Comparison of ENCODE assay signal across 18 cellular contexts in genomic region chr17:65297384-65297783, GRCh38.
DNase-seq lines count a peak whose midpoint lies in the region; ATAC-seq, FAIRE-seq and TF ChIP-seq lines count a peak whose summit lies in the region.
"Had no signal": no experiment of that assay in that cellular context is flagged by ENCODE, and none has a peak within 500 bp of the region (broad histone marks: within the 10 kb centered on the region; RNA-seq: fewer than 3 reads in every experiment).

No MANE protein-coding gene starts in this region.

- H3K9me1 ChIP-seq in K562 (ENCODE audit: control insufficient read depth, insufficient read depth, low read length) = no peaks in the 10 kb centered on the region

- no peak for TF ChIP-seq CTCF in HEK293 (tag by site-specific recombination; IDR thresholded peaks at IDR 0.05)
- TF ChIP-seq CTCF in K562 (IDR thresholded peaks at IDR 0.05 in 2 of 3, conservative IDR thresholded peaks at IDR 0.05 in 1 of 3; ENCODE audit: insufficient read depth in 2 of 3, low read depth in 1 of 3, low read length in 3 of 3) = no peak
- no peak for TF ChIP-seq CTCF in foreskin keratinocyte (conservative IDR thresholded peaks at IDR 0.05)
- no peak for TF ChIP-seq CTCF in GM10248 (IDR thresholded peaks at IDR 0.05; ENCODE audit: control extremely low read depth, extremely low read depth, low read depth, missing control alignments)

- BruUV-seq in K562 (replicated peaks; lab: Mats Ljungman, UMichigan) = no TSS peak

- H3K4me3 ChIP-seq in HEK293 (ENCODE audit: low read depth, low read length) = no peak overlapping the region
- H3K4me3 ChIP-seq in K562 = no peak overlapping the region
- H3K4me3 ChIP-seq: cardiac muscle cell, left ventricle myocardium inferior, ovary had no signal

- H3K9ac ChIP-seq in K562 (ENCODE audit: insufficient read depth in 1 of 2, low read depth in 2 of 2, low read length in 2 of 2) = no peak overlapping the region

- ATAC-seq in K562 = no peak
- no peak for ATAC-seq in foreskin keratinocyte
- no peak for ATAC-seq in GM21786 (IDR thresholded peaks at IDR 0.05; ENCODE audit: unreplicated experiment)
- no peak for ATAC-seq in HG02678 (IDR thresholded peaks at IDR 0.05; ENCODE audit: unreplicated experiment)
- ATAC-seq: activated naive CD4-positive, alpha-beta T cell treated with anti-CD3 and anti-CD28 coated beads, Interleukin-2, amount 50 U/mL, for 72 hours had no signal

- no peaks in the 10 kb centered on the region for H3K79me2 ChIP-seq in K562 (ENCODE audit: control insufficient read depth, insufficient read depth, low read length)

- H3K9me3 ChIP-seq in HEK293 (ENCODE audit: control insufficient read depth, insufficient read depth, low read depth, low read length) (no peaks in the 10 kb centered on the region), K562 (replicated peaks; ENCODE audit: control insufficient read depth, insufficient read depth, low read depth, low read length) (no peaks in the 10 kb centered on the region)
- H3K9me3 ChIP-seq: ovary had no signal

- H3K36me3 ChIP-seq in HEK293 (ENCODE audit: control insufficient read depth in 2 of 2, insufficient read depth in 1 of 2, low read length in 2 of 2) (no peaks in the 10 kb centered on the region), K562 (ENCODE audit: control insufficient read depth, insufficient read depth, low read length) (no peaks in the 10 kb centered on the region)
- H3K36me3 ChIP-seq: cardiac muscle cell, left ventricle myocardium inferior, ovary had no signal

- intact Hi-C loops in K562 (cut with micrococcal nuclease) = no loop called here

- no peak for TF ChIP-seq EP300 in K562 (IDR thresholded peaks at IDR 0.05; ENCODE audit: low read length)

- no peak for FAIRE-seq in K562 (lab: Jason Lieb, UNC)
- FAIRE-seq: frontal cortex had no signal

- peak; percentile 85 for DNase-seq in AG08395 (ENCODE audit: low spot score)
- no peak for DNase-seq in K562 (ENCODE audit: extremely low read depth in 1 of 4, low spot score in 3 of 4)
- peak; percentile 8 to 17 for DNase-seq in foreskin keratinocyte
- no peak for DNase-seq in GM10248 (ENCODE audit: extremely low spot score)
- DNase-seq in DMS79 treated with DMSO at 0.1 percent for 48 hours (lab: John Stamatoyannopoulos, UW) = no peak
- DNase-seq: activated T-cell treated with anti-CD3 and anti-CD28 coated beads, Interleukin-2, amount 50 U/mL, for 1 hour; left ventricle myocardium inferior; NCI-H1105; NK-92 treated with Interleukin-12 subunit alpha and Interleukin-12 subunit beta, amount 100 ng/mL, for 24 hours; ovary; RPMI8226; stimulated activated CD4-positive, alpha-beta T cell treated with anti-CD3 and anti-CD28 coated beads, Interleukin-4, amount 100 ng/mL, for 24 hours had no signal

- in situ Hi-C loops in K562 (cut with MboI) = no loop called here

- no peak for TF ChIP-seq POLR2A in K562 (conservative IDR thresholded peaks at IDR 0.05)

- CTCF ChIA-PET in HEK293 (lab: Yijun Ruan, JAX) = interaction anchor here (0.9 to 2.3 kb wide), 3 partner anchors 461 to 869 kb away, joined by 3 to 6 read pairs (median 4); no protein-coding TSS in a partner anchor
- CTCF ChIA-PET in K562 (lab: Yijun Ruan, JAX; ENCODE audit: low intra/inter-chr PET ratio) = interaction anchor here (1.2 kb wide), 1 partner anchor 869 kb away, joined by 3 read pairs; no protein-coding TSS in a partner anchor
- CTCF ChIA-PET in GM10248 (lab: Yijun Ruan, JAX) = interaction anchor here (1.6 kb wide), 1 partner anchor 9 kb away, joined by 5 read pairs; no protein-coding TSS in a partner anchor

- POLR2A ChIA-PET in HEK293 (lab: Yijun Ruan, JAX) (no interaction called here), K562 (lab: Yijun Ruan, JAX) (no interaction called here), GM10248 (lab: Yijun Ruan, JAX) (no interaction called here)

- no peak for TF ChIP-seq RAD21 in K562 (CRISPR knock-in tag; conservative IDR thresholded peaks at IDR 0.05 in 1 of 2, IDR thresholded peaks at IDR 0.05 in 1 of 2)

- WGBS in K562 (ENCODE audit: insufficient coverage, low coverage, missing lambda C conversion rate) = 5% methylated on average over 2 of the region's 2 CpGs

- H3K27ac ChIP-seq in HEK293 (ENCODE audit: extremely low read depth, low read depth, low read length) (no peak overlapping the region), K562 (ENCODE audit: extremely low read depth, low read depth, low read length) (no peak overlapping the region), foreskin keratinocyte (no peak overlapping the region)
- H3K27ac ChIP-seq: cardiac muscle cell, left ventricle myocardium inferior, ovary had no signal

- no peak overlapping the region for H2AFZ ChIP-seq in K562 (ENCODE audit: low read depth, low read length)

- H4K20me1 ChIP-seq in K562 (replicated peaks; ENCODE audit: control insufficient read depth, insufficient read depth, low read length) = 0 out of 2 replicates have a peak, but pooled peaks cover 5% of the 10 kb centered on the region

- peaks cover 2 to 20% of the 10 kb centered on the region in 2 experiments; a peak in 2 of 5 replicates for H3K27me3 ChIP-seq in K562 (ENCODE audit: control insufficient read depth in 2 of 2, insufficient read depth in 2 of 2, low read length in 2 of 2)
- H3K27me3 ChIP-seq in foreskin keratinocyte = no peaks in the 10 kb centered on the region
- H3K27me3 ChIP-seq: cardiac muscle cell, ovary had no signal

- H3K4me1 ChIP-seq in HEK293 (ENCODE audit: control insufficient read depth, insufficient read depth, low read length) = no peaks in the 10 kb centered on the region
- no peaks in the 10 kb centered on the region; a peak in 1 of 5 replicates for H3K4me1 ChIP-seq in K562 (replicated peaks in 1 of 2; ENCODE audit: control insufficient read depth in 2 of 2, insufficient read depth in 2 of 2, low read length in 2 of 2)
- H3K4me1 ChIP-seq in foreskin keratinocyte = no peaks in the 10 kb centered on the region
- H3K4me1 ChIP-seq: left ventricle myocardium inferior had no signal

- H3K4me2 ChIP-seq in K562 (ENCODE audit: insufficient read depth, low read length) = no peak overlapping the region

TF ChIP-seq in HEK293, 187 proteins besides CTCF, POLR2A, EP300 and RAD21:
- no peak for TF ChIP-seq ZNF76 (tag by site-specific recombination; IDR thresholded peaks at IDR 0.05; ENCODE audit: borderline replicate concordance, low read depth)
- peak; percentile 66 for TF ChIP-seq SP7 (tag by site-specific recombination; IDR thresholded peaks at IDR 0.05)
TF ChIP-seq in HEK293: peak in this region for 1.

TF ChIP-seq in K562, 482 proteins besides CTCF, POLR2A, EP300 and RAD21:
- TF ChIP-seq CEBPG (CRISPR knock-in tag; IDR thresholded peaks at IDR 0.05) (no peak), CEBPG (tag; conservative IDR thresholded peaks at IDR 0.05 in 1 of 2, IDR thresholded peaks at IDR 0.05 in 1 of 2) (peak; percentile 35 to 36; a peak in 2 of 4 replicates), ZBTB9 (CRISPR knock-in tag; IDR thresholded peaks at IDR 0.05) (no peak), CEBPB (tag; IDR thresholded peaks at IDR 0.05) (peak; percentile 46), GATAD2B (IDR thresholded peaks at IDR 0.05; ENCODE audit: borderline replicate concordance) (no peak)

Comparison
In these comparisons a context has a peak if more than half of its experiments do, and no peak if none do; other contexts are left out.
1. DNase-seq: peak in AG08395 (single experiment) and foreskin keratinocyte (2 of 2); none in K562 (0 of 4), GM10248 (single experiment) and DMS79 treated with DMSO at 0.1 percent for 48 hours (single experiment).